ENCODE assay signal across 16 cellular contexts in genomic region chr12:69630191-69630590, GRCh38. TPM values are rescaled to one million over a fixed set of nuclear protein-coding genes. Genes with fewer than 3 reads are reported as not detected.
DNase-seq lines count a peak whose midpoint lies in the region; ATAC-seq and TF ChIP-seq lines count a peak whose summit lies in the region.
"Had no signal": no experiment of that assay in that cellular context is flagged by ENCODE, and none has a peak within 500 bp of the region (broad histone marks: within the 10 kb centered on the region; RNA-seq: fewer than 3 reads in every experiment).

No MANE protein-coding gene starts in this region.

- no peaks in the 10 kb centered on the region; a peak in 1 of 5 replicates for H3K9me3 Mint-ChIP-seq in H9
- H3K9me3 Mint-ChIP-seq: activated naive CD4-positive, alpha-beta T cell treated with anti-CD3 and anti-CD28 coated beads, Interleukin-2, amount 50 U/mL, for 24 hours; CD8-positive, alpha-beta T cell had no signal

- no peak overlapping the region for H4K5ac ChIP-seq in H9 (ENCODE audit: insufficient read length, low read depth, low read length)

- no peaks in the 10 kb centered on the region for H3K79me1 ChIP-seq in H9 (ENCODE audit: insufficient read depth, low read depth, low read length, poor library complexity, severe bottlenecking)

- no peak overlapping the region for H3K4ac ChIP-seq in H9 (ENCODE audit: low read depth, low read length)

- TF ChIP-seq CTCF in AG04449 (IDR thresholded peaks at IDR 0.05; ENCODE audit: insufficient read depth, low read length, missing control alignments): peak; percentile 22
- TF ChIP-seq CTCF in H9 (conservative IDR thresholded peaks at IDR 0.05): peak; percentile 64
- TF ChIP-seq CTCF in fibroblast of pulmonary artery (IDR thresholded peaks at IDR 0.05; ENCODE audit: low read length, missing control alignments): peak; percentile 18

- CTCF ChIA-PET in AG04449 (lab: Yijun Ruan, JAX): interaction anchor here (1.2 to 17.7 kb wide), 4 partner anchors 11 to 248 kb away, joined by 3 to 166 read pairs (median 6); no protein-coding TSS in a partner anchor

- H3K79me2 ChIP-seq in H9 (ENCODE audit: insufficient read depth, low read length): no peaks in the 10 kb centered on the region

- H3K27me3 Mint-ChIP-seq in H9 (ENCODE audit: low read depth): no peaks in the 10 kb centered on the region
- H3K27me3 Mint-ChIP-seq: activated naive CD4-positive, alpha-beta T cell treated with anti-CD3 and anti-CD28 coated beads, Interleukin-2, amount 50 U/mL, for 24 hours had no signal

- no peak overlapping the region for H3K56ac ChIP-seq in H9 (ENCODE audit: insufficient read length, low read depth, low read length)

- H3K14ac ChIP-seq in H9 (ENCODE audit: insufficient read depth, low read length): no peak overlapping the region

- no peak overlapping the region for H2BK15ac ChIP-seq in H9 (ENCODE audit: low read depth, low read length)

- H3K18ac ChIP-seq in H9 (ENCODE audit: insufficient read length, low read depth, low read length): no peak overlapping the region

- no peak overlapping the region for H2BK20ac ChIP-seq in H9 (ENCODE audit: low read depth, low read length, poor library complexity, severe bottlenecking)

- whole genome bisulfite sequencing in H9 (ENCODE audit: extremely low coverage, insufficient read length, low lambda C conversion rate): no CpG with 5 or more reads among the region's 6 CpGs

- no peak overlapping the region for H3T11ph ChIP-seq in H9 (ENCODE audit: low read length)

- no peaks in the 10 kb centered on the region for H4K20me1 ChIP-seq in H9 (ENCODE audit: control insufficient read depth, insufficient read depth, insufficient read length)

- DNase-seq in AG04449 (ENCODE audit: low read depth, low spot score) (no peak), H9 (peak; percentile 47), RPMI8226 (peak; percentile 19), fibroblast of pulmonary artery (ENCODE audit: low read depth) (no peak), hepatic stellate cell (ENCODE audit: low spot score) (no peak), SK-N-DZ (ENCODE audit: low spot score) (no peak)
- DNase-seq in activated CD4-positive, alpha-beta T cell treated with anti-CD3 and anti-CD28 coated beads, Interleukin-2, amount 50 U/mL, for 1 hour: no peak
- DNase-seq: activated CD4-positive, alpha-beta T cell treated with anti-CD3 and anti-CD28 coated beads for 4 hours; CD8-positive, alpha-beta T cell; islet precursor cell; NCI-H1105; stimulated activated CD4-positive, alpha-beta T cell treated with anti-CD3 and anti-CD28 coated beads, Interleukin-4, amount 100 ng/mL, for 1 hour had no signal

- H3K23ac ChIP-seq in H9 (ENCODE audit: insufficient read length, low read depth, low read length): no peak overlapping the region

- no peak overlapping the region for H2BK120ac ChIP-seq in H9 (ENCODE audit: low read depth, low read length, poor library complexity, severe bottlenecking)

- no peak overlapping the region for H2AFZ ChIP-seq in H9 (ENCODE audit: low read length)

- H2BK5ac ChIP-seq in H9 (ENCODE audit: insufficient read length, low read length): no peak overlapping the region

- H3K36me3 Mint-ChIP-seq in H9 (ENCODE audit: insufficient read depth in 1 of 3, low read depth in 3 of 3): no peaks in the 10 kb centered on the region
- H3K36me3 Mint-ChIP-seq: activated naive CD4-positive, alpha-beta T cell treated with anti-CD3 and anti-CD28 coated beads, Interleukin-2, amount 50 U/mL, for 24 hours; CD8-positive, alpha-beta T cell had no signal

- H3K9ac ChIP-seq in H9 (ENCODE audit: extremely low read depth, insufficient read length, low read length): no peak overlapping the region

- H3K9me3 ChIP-seq in H9 (ENCODE audit: control insufficient read depth, low read depth, low read length): no peaks in the 10 kb centered on the region
- H3K9me3 ChIP-seq: neutrophil, suprapubic skin had no signal

- no peaks in the 10 kb centered on the region; the same call in 1 of the 2 replicates for H3K4me1 ChIP-seq in H9 (ENCODE audit: insufficient read depth, low read length)
- H3K4me1 ChIP-seq: suprapubic skin had no signal

- POLR2A ChIA-PET in AG04449 (lab: Yijun Ruan, JAX): no interaction called here

- H4K8ac ChIP-seq in H9 (replicated peaks; ENCODE audit: insufficient read length, low read depth, low read length): no peak overlapping the region

- H3K27ac Mint-ChIP-seq in H9: no peak overlapping the region
- H3K27ac Mint-ChIP-seq: activated naive CD4-positive, alpha-beta T cell treated with anti-CD3 and anti-CD28 coated beads, Interleukin-2, amount 50 U/mL, for 24 hours; CD8-positive, alpha-beta T cell had no signal

- H3K4me3 ChIP-seq in AG04449 (ENCODE audit: low read depth, low read length) (no peak overlapping the region), fibroblast of pulmonary artery (replicated peaks; ENCODE audit: low read depth, low read length) (no peak overlapping the region)
- H3K4me3 ChIP-seq: suprapubic skin had no signal

- no peak overlapping the region for H3K4me2 ChIP-seq in H9 (ENCODE audit: insufficient read depth, insufficient read length, low read length)

- ATAC-seq in GM19452 (IDR thresholded peaks at IDR 0.05; ENCODE audit: unreplicated experiment): no peak
- ATAC-seq: CD8-positive, alpha-beta T cell had no signal

- no peak overlapping the region for H4K91ac ChIP-seq in H9 (ENCODE audit: insufficient read length, low read depth, low read length)

- H3K4me1 Mint-ChIP-seq in H9: peaks cover 4 to 5% of the 10 kb centered on the region in 2 experiments
- H3K4me1 Mint-ChIP-seq: activated naive CD4-positive, alpha-beta T cell treated with anti-CD3 and anti-CD28 coated beads, Interleukin-2, amount 50 U/mL, for 24 hours had no signal

- H3K27ac ChIP-seq in H9 (ENCODE audit: insufficient read length, low read depth, low read length): no peak overlapping the region
- H3K27ac ChIP-seq: neutrophil, suprapubic skin had no signal

- H3K23me2 ChIP-seq in H9 (ENCODE audit: insufficient read length, low read depth, low read length, poor library complexity, severe bottlenecking): no peaks in the 10 kb centered on the region

- no peak overlapping the region for H2AK5ac ChIP-seq in H9 (ENCODE audit: insufficient read length, low read length)

- H3K27me3 ChIP-seq in H9 (ENCODE audit: insufficient read depth, low read length): no peaks in the 10 kb centered on the region
- H3K27me3 ChIP-seq: neutrophil, suprapubic skin had no signal

- H3K4me3 Mint-ChIP-seq in H9: no peak overlapping the region
- H3K4me3 Mint-ChIP-seq: activated naive CD4-positive, alpha-beta T cell treated with anti-CD3 and anti-CD28 coated beads, Interleukin-2, amount 50 U/mL, for 24 hours; CD8-positive, alpha-beta T cell had no signal

- H2BK12ac ChIP-seq in H9 (ENCODE audit: insufficient read length, low read depth, low read length): no peak overlapping the region

RNA-seq across cellular contexts. Expression of gene LRRC10, which starts 19.5 kb away (rescaled TPM):
- not detected in 2 replicates for total RNA-seq in H9 (2021)
- not detected in 2 replicates for polyA plus RNA-seq in SK-N-DZ (2014; cell fraction: cytosol; rRNA removed)
- not detected in 2 replicates for polyA plus RNA-seq in SK-N-DZ (2014; cell fraction: nucleus; rRNA removed)
- total RNA-seq: CD8-positive, alpha-beta T cell; suprapubic skin had no signal

RNA-seq across cellular contexts. Expression of gene CCT2, which starts 44.9 kb away (rescaled TPM):
- total RNA-seq in H9 (2021): 391 and 405 TPM in 2 replicates
- polyA plus RNA-seq in SK-N-DZ (2014; cell fraction: cytosol; rRNA removed): 529 and 582 TPM in 2 replicates
- 377 and 428 TPM in 2 replicates for polyA plus RNA-seq in SK-N-DZ (2014; cell fraction: nucleus; rRNA removed)

Comparison
In these comparisons a context has a peak if more than half of its experiments do, and no peak if none do; other contexts are left out.
1. DNase-seq: peak in H9 (single experiment) and RPMI8226 (single experiment); none in AG04449 (single experiment), fibroblast of pulmonary artery (single experiment), hepatic stellate cell (single experiment), SK-N-DZ (single experiment) and activated CD4-positive, alpha-beta T cell treated with anti-CD3 and anti-CD28 coated beads, Interleukin-2, amount 50 U/mL, for 1 hour (single experiment).
2. Peak in every context shown above with its lines, with median percentiles within 50 percentile points of each other: CTCF ChIP-seq.